23 cellular contexts compared by ENCODE assay signal in the genomic region with DNA sequence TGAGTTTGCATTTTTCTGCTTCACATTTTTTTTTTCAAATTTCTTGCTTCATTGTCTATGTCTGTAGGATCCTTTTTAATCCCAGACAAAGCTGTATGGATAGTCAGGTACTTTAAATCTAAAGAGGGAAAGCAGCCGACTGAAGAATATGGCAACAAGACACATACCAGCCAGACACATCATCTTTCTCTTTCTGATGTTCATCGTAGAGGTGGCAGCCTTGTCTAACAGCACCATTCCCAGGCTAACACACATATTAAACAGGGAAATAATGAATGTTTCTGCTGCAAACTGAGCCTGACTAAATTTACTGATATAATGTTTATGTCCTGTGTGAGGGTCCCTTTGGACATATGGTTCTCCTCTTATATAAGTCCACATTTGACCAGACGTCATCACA. TPM values are rescaled to one million over a fixed set of nuclear protein-coding genes. Genes with fewer than 3 reads are reported as not detected.
"Had no signal": no experiment of that assay in that cellular context is flagged by ENCODE, and none has a peak within 500 bp of the region (broad histone marks: within the 10 kb centered on the region; RNA-seq: fewer than 3 reads in every experiment).

No MANE protein-coding gene starts in this region.

- H3K27ac Mint-ChIP-seq: immature natural killer cell; natural killer cell treated with Interleukin-12 subunit alpha and Interleukin-12 subunit beta and Interleukin-15 and Interleukin-18, amount 100 ng/mL, for 72 hours; stimulated activated memory B cell treated with anti-CD40 and anti-IgM and Interleukin-4, amounts not matched to agents 10 μg/mL and 1 μg/mL and 100 μg/mL, for 72 hours; stimulated activated naive CD8-positive, alpha-beta T cell treated with anti-CD3 and anti-CD28 coated beads, Interleukin-15, Interleukin-2, amounts not matched to agents 100 ng/mL and 50 ng/mL, for 24 hours had no signal

- H3K4me3 Mint-ChIP-seq: immature natural killer cell; natural killer cell treated with Interleukin-12 subunit alpha and Interleukin-12 subunit beta and Interleukin-15 and Interleukin-18, amount 100 ng/mL, for 72 hours; stimulated activated memory B cell treated with anti-CD40 and anti-IgM and Interleukin-4, amounts not matched to agents 10 μg/mL and 1 μg/mL and 100 μg/mL, for 72 hours; stimulated activated naive CD8-positive, alpha-beta T cell treated with anti-CD3 and anti-CD28 coated beads, Interleukin-15, Interleukin-2, amounts not matched to agents 100 ng/mL and 50 ng/mL, for 24 hours had no signal

- H3K4me3 ChIP-seq: dorsolateral prefrontal cortex, gastrocnemius medialis, left ventricle myocardium inferior, lung, psoas muscle, right lobe of liver, spleen, tibial artery had no signal

- DNase-seq: cortex of kidney; dorsolateral prefrontal cortex; effector CD8-positive, alpha-beta T cell; gastrocnemius medialis; immature natural killer cell; kidney; left cardiac atrium; left ventricle myocardium inferior; mesenchymal stem cell; midbrain; occipital lobe; psoas muscle; retina; right lobe of liver; spleen; stimulated activated CD4-positive, alpha-beta T cell treated with anti-CD3 and anti-CD28 coated beads, Interleukin-15, amount 100 ng/mL, for 24 hours; stimulated activated CD4-positive, alpha-beta T cell treated with anti-CD3 and anti-CD28 coated beads, Interleukin-1b, Interleukin-23, amount 100 ng/mL, for 48 hours; stimulated activated CD4-positive, alpha-beta T cell treated with anti-CD3 and anti-CD28 coated beads, Interleukin-4, amount 100 ng/mL, for 24 hours; tibial artery had no signal

- H3K36me3 ChIP-seq: gastrocnemius medialis, left ventricle myocardium inferior, right lobe of liver, spleen, tibial artery had no signal

- ATAC-seq: gastrocnemius medialis; natural killer cell treated with Interleukin-12 subunit alpha and Interleukin-12 subunit beta and Interleukin-15 and Interleukin-18, amount 100 ng/mL, for 72 hours; psoas muscle; right lobe of liver; stimulated activated memory B cell treated with anti-CD40 and anti-IgM and Interleukin-4, amounts not matched to agents 10 μg/mL and 1 μg/mL and 100 μg/mL, for 72 hours had no signal

- H3K36me3 Mint-ChIP-seq: immature natural killer cell; natural killer cell treated with Interleukin-12 subunit alpha and Interleukin-12 subunit beta and Interleukin-15 and Interleukin-18, amount 100 ng/mL, for 72 hours; stimulated activated memory B cell treated with anti-CD40 and anti-IgM and Interleukin-4, amounts not matched to agents 10 μg/mL and 1 μg/mL and 100 μg/mL, for 72 hours had no signal

- H3K9me3 ChIP-seq: gastrocnemius medialis, left ventricle myocardium inferior, psoas muscle, right lobe of liver, spleen, tibial artery had no signal

- H3K27me3 ChIP-seq: right lobe of liver had no signal

- H3K9me3 Mint-ChIP-seq: immature natural killer cell; natural killer cell treated with Interleukin-12 subunit alpha and Interleukin-12 subunit beta and Interleukin-15 and Interleukin-18, amount 100 ng/mL, for 72 hours; stimulated activated memory B cell treated with anti-CD40 and anti-IgM and Interleukin-4, amounts not matched to agents 10 μg/mL and 1 μg/mL and 100 μg/mL, for 72 hours; stimulated activated naive CD8-positive, alpha-beta T cell treated with anti-CD3 and anti-CD28 coated beads, Interleukin-15, Interleukin-2, amounts not matched to agents 100 ng/mL and 50 ng/mL, for 24 hours had no signal

- H3K4me1 Mint-ChIP-seq: immature natural killer cell; stimulated activated memory B cell treated with anti-CD40 and anti-IgM and Interleukin-4, amounts not matched to agents 10 μg/mL and 1 μg/mL and 100 μg/mL, for 72 hours had no signal

- H3K27ac ChIP-seq: dorsolateral prefrontal cortex, gastrocnemius medialis, left ventricle myocardium inferior, psoas muscle, right lobe of liver, spleen, tibial artery had no signal

RNA-seq across cellular contexts. Expression of a gene that starts 3.7 kb away (rescaled TPM):
- total RNA-seq: gastrocnemius medialis; left ventricle myocardium inferior; natural killer cell treated with Interleukin-12 subunit alpha and Interleukin-12 subunit beta and Interleukin-15 and Interleukin-18, amount 100 ng/mL, for 72 hours; psoas muscle; right lobe of liver; spleen had no signal
- polyA plus RNA-seq: immature natural killer cell had no signal
